Comparison of ENCODE assay signal across 16 cellular contexts in genomic region chr9:128101231-128101641, GRCh38. TPM values are rescaled to one million over a fixed set of nuclear protein-coding genes. Genes with fewer than 3 reads are reported as not detected.
DNase-seq lines count a peak whose midpoint lies in the region; ATAC-seq and TF ChIP-seq lines count a peak whose summit lies in the region.
"Had no signal": no experiment of that assay in that cellular context is flagged by ENCODE, and none has a peak within 500 bp of the region (broad histone marks: within the 10 kb centered on the region; RNA-seq: fewer than 3 reads in every experiment).

No MANE protein-coding gene starts in this region.

- H3K4me1 Mint-ChIP-seq in neural crest cell: peaks cover 31% of the 10 kb centered on the region

- intact Hi-C loops in Right ventricle myocardium superior (cut with DNase I) (no loop called here), left cardiac atrium (cut with DNase I) (no loop called here), vagina (cut with DNase I) (no loop called here)

- H3K4me3 Mint-ChIP-seq in neural crest cell: peak overlapping the region; percentile 3

- no peak overlapping the region for H3K27ac Mint-ChIP-seq in neural crest cell (ENCODE audit: unreplicated experiment)

- H3K27ac ChIP-seq in vagina: peak overlapping the region; percentile 91
- H3K27ac ChIP-seq: A549 had no signal

- H3K9me3 Mint-ChIP-seq in neural crest cell: no peaks in the 10 kb centered on the region

- H3K36me3 ChIP-seq in vagina: peaks cover 0 to 41% of the 10 kb centered on the region in 2 donors

- peaks cover 75% of the 10 kb centered on the region for H3K4me1 ChIP-seq in vagina

- no peak for TF ChIP-seq POLR2A in vagina (IDR thresholded peaks at IDR 0.05)

- H3K9me3 ChIP-seq in vagina: no peaks in the 10 kb centered on the region
- H3K9me3 ChIP-seq: A549, breast epithelium had no signal

- no peaks in the 10 kb centered on the region for H3K27me3 Mint-ChIP-seq in neural crest cell (ENCODE audit: low read depth)

- ATAC-seq in Right ventricle myocardium superior (ENCODE audit: poor library complexity) (no peak), left cardiac atrium (no peak), HG03460 (IDR thresholded peaks at IDR 0.05; ENCODE audit: unreplicated experiment) (no peak)
- ATAC-seq: A549, PC-3 had no signal

- peak; percentile 34 for DNase-seq in Right ventricle myocardium superior
- DNase-seq in left cardiac atrium: no peak
- peak; percentile 25 for DNase-seq in fibroblast of mammary gland (ENCODE audit: low read depth)
- DNase-seq in neural crest cell (ENCODE audit: low read depth, low spot score): no peak
- DNase-seq in vagina (ENCODE audit: extremely low spot score in 2 of 2): no peak
- DNase-seq in NCI-H1930 (lab: John Stamatoyannopoulos, UW): no peak
- no peak for DNase-seq in Kasumi-1 (lab: John Stamatoyannopoulos, UW)
- DNase-seq: activated CD4-positive, alpha-beta T cell treated with anti-CD3 and anti-CD28 coated beads for 1 hour; DMS 273 treated with DMSO at 0.1 percent for 48 hours; midbrain; NCI-H1417; PC-3 had no signal

- no peak for TF ChIP-seq CTCF in fibroblast of mammary gland (conservative IDR thresholded peaks at IDR 0.05; ENCODE audit: control insufficient read depth, insufficient read depth, low read depth, low read length)
- no peak for TF ChIP-seq CTCF in neural crest cell (conservative IDR thresholded peaks at IDR 0.05)
- no peak for TF ChIP-seq CTCF in vagina (IDR thresholded peaks at IDR 0.05)

- H3K27me3 ChIP-seq in vagina: no peaks in the 10 kb centered on the region
- H3K27me3 ChIP-seq: breast epithelium had no signal

- no peaks in the 10 kb centered on the region for H3K36me3 Mint-ChIP-seq in neural crest cell (ENCODE audit: low read depth)

- H3K4me3 ChIP-seq in fibroblast of mammary gland (ENCODE audit: control insufficient read depth, low read depth, low read length) (no peak overlapping the region), vagina (no peak overlapping the region)
- H3K4me3 ChIP-seq: A549 had no signal

RNA-seq across cellular contexts. Expression of gene PTGES2, which starts 26.3 kb away (rescaled TPM):
- 155 TPM for total RNA-seq in Right ventricle myocardium superior
- total RNA-seq in left cardiac atrium: 100 to 1,000 TPM; 111 to 155 TPM
- 63.2 and 72.2 TPM in 2 replicates for total RNA-seq in neural crest cell
- 101 TPM for total RNA-seq in vagina

RNA-seq across cellular contexts. Expression of gene SLC25A25, which starts 33.2 kb away (rescaled TPM):
- total RNA-seq in Right ventricle myocardium superior: 5.0 TPM
- 10 to 100 TPM; 13.7 to 29.8 TPM for total RNA-seq in left cardiac atrium
- total RNA-seq in neural crest cell: 13.9 and 16.8 TPM in 2 replicates
- total RNA-seq in vagina: 44.4 TPM

RNA-seq across cellular contexts. Expression of gene NAIF1, which starts 34.1 kb away (rescaled TPM):
- total RNA-seq in Right ventricle myocardium superior: 4.5 TPM
- total RNA-seq in left cardiac atrium: 1 to 10 TPM; 5.8 to 6.1 TPM
- total RNA-seq in neural crest cell: 9.8 and 11.8 TPM in 2 replicates
- 13.3 TPM for total RNA-seq in vagina

RNA-seq across cellular contexts. Expression of gene LCN2, which starts 48.0 kb away (rescaled TPM):
- total RNA-seq in Right ventricle myocardium superior (not detected), left cardiac atrium (under 1 TPM in 1 of 2 donors, not detected in 1; 0.38 TPM), neural crest cell (not detected in 2 replicates), vagina (136 TPM)
- total RNA-seq: NCI-H460 had no signal

RNA-seq across cellular contexts. Expression of gene BBLN, which starts 58.8 kb away (rescaled TPM):
- total RNA-seq in Right ventricle myocardium superior (31.3 TPM), left cardiac atrium (10 to 100 TPM; 45.3 to 46.2 TPM), neural crest cell (80.6 and 82.5 TPM in 2 replicates), vagina (134 TPM)

Comparison
In these comparisons a context has a peak if more than half of its experiments do, and no peak if none do; other contexts are left out.
1. DNase-seq: peak in Right ventricle myocardium superior (single experiment) and fibroblast of mammary gland (single experiment); none in left cardiac atrium (single experiment), neural crest cell (single experiment), vagina (0 of 2), NCI-H1930 (0 of 2) and Kasumi-1 (0 of 2).